ENCODE assay signal across 9 cellular contexts in genomic region chr4:80006935-80007744, GRCh38.
DNase-seq lines count a peak whose midpoint lies in the region; ATAC-seq and TF ChIP-seq lines count a peak whose summit lies in the region.
"Had no signal": no experiment of that assay in that cellular context is flagged by ENCODE, and none has a peak within 500 bp of the region (broad histone marks: within the 10 kb centered on the region; RNA-seq: fewer than 3 reads in every experiment).

No MANE protein-coding gene starts in this region.

- DNase-seq in EH (ENCODE audit: low read depth) (peak; percentile 24), NCI-H460 (ENCODE audit: extremely low read depth, low read depth) (peak; percentile 8), adipocyte (ENCODE audit: low read depth) (peak; percentile 61), right lobe of liver (no peak), left colon (no peak), tibial nerve (ENCODE audit: low spot score in 2 of 2) (no peak), GM19240 (ENCODE audit: insufficient read length, low spot score) (no peak), GM13977 (ENCODE audit: low spot score) (no peak)
- DNase-seq: HCEC 1CT had no signal

- no peak overlapping the region for H3K9ac ChIP-seq in adipocyte (ENCODE audit: low read length)

- WGBS in right lobe of liver (ENCODE audit: insufficient coverage, low coverage, low lambda C conversion rate, missing lambda C conversion rate), result 19% methylated on average over 5 of the region's 5 CpGs
- 71 to 74% methylated on average over 5 of the region's 5 CpGs for WGBS in tibial nerve, 2 donors

- H3K36me3 ChIP-seq in adipocyte (ENCODE audit: control insufficient read depth, insufficient read depth, low read length, severe bottlenecking) (peaks cover 57% of the 10 kb centered on the region), right lobe of liver (peaks cover 0 to 8% (median 0%) of the 10 kb centered on the region in 4 donors), tibial nerve (peaks cover 0 to 46% (median 0%) of the 10 kb centered on the region in 3 donors)

- in situ Hi-C loops in GM13977 (cut with MboI; ENCODE audit: low pct_unique_long_range_greater_than_20kb, low sequenced_read_pairs, unreplicated experiment), result no loop called here

- TF ChIP-seq POLR2A in right lobe of liver (IDR thresholded peaks at IDR 0.05), result no peak
- TF ChIP-seq POLR2A in tibial nerve (IDR thresholded peaks at IDR 0.05), result no peak

- TF ChIP-seq CTCF in right lobe of liver (IDR thresholded peaks at IDR 0.05) (no peak), tibial nerve (IDR thresholded peaks at IDR 0.05) (no peak), GM13977 (IDR thresholded peaks at IDR 0.05; ENCODE audit: extremely low read depth, insufficient read depth, missing control alignments) (no peak)

- peaks cover 5% of the 10 kb centered on the region for H3K9me3 ChIP-seq in adipocyte (ENCODE audit: control insufficient read depth, low read length)
- H3K9me3 ChIP-seq in right lobe of liver, result no peaks in the 10 kb centered on the region
- H3K9me3 ChIP-seq in tibial nerve, result peaks cover 0 to 11% (median 0%) of the 10 kb centered on the region in 4 donors

- H3K27me3 ChIP-seq in adipocyte (replicated peaks; ENCODE audit: control insufficient read depth, insufficient read depth, low read length) (no peaks in the 10 kb centered on the region), right lobe of liver (no peaks in the 10 kb centered on the region), tibial nerve (no peaks in the 10 kb centered on the region)

- H3K4me3 ChIP-seq in adipocyte (ENCODE audit: low read length) (no peak overlapping the region), right lobe of liver (no peak overlapping the region), tibial nerve (no peak overlapping the region)

- H3K27ac ChIP-seq in right lobe of liver, result no peak overlapping the region
- H3K27ac ChIP-seq in tibial nerve, result no peak overlapping the region

- no peak for TF ChIP-seq EP300 in tibial nerve (IDR thresholded peaks at IDR 0.05)

- intact Hi-C loops in right lobe of liver (cut with DNase I), result no loop called here
- intact Hi-C loops in left colon (cut with DNase I, micrococcal nuclease), result no loop called here

- peaks cover 40% of the 10 kb centered on the region for H3K4me1 ChIP-seq in adipocyte (ENCODE audit: control insufficient read depth, insufficient read depth, low read length)
- H3K4me1 ChIP-seq in right lobe of liver, result peaks cover 0 to 11% (median 0%) of the 10 kb centered on the region in 4 donors
- peaks cover 0 to 10% (median 3%) of the 10 kb centered on the region in 4 donors for H3K4me1 ChIP-seq in tibial nerve

- ATAC-seq in right lobe of liver (peak; percentile 82 to 95 (median 90)), left colon (no peak)

Comparison
In these comparisons a context has a peak if more than half of its experiments do, and no peak if none do; other contexts are left out.
1. DNase-seq: peak in EH (single experiment), NCI-H460 (single experiment) and adipocyte (single experiment); none in right lobe of liver (0 of 3), left colon (0 of 2), tibial nerve (0 of 2), GM19240 (single experiment) and GM13977 (single experiment).